21 cellular contexts compared by ENCODE assay signal in genomic region chr2:239935789-239936758, GRCh38.
DNase-seq lines count a peak whose midpoint lies in the region; ATAC-seq and TF ChIP-seq lines count a peak whose summit lies in the region.
"Had no signal": no experiment of that assay in that cellular context is flagged by ENCODE, and none has a peak within 500 bp of the region (broad histone marks: within the 10 kb centered on the region; RNA-seq: fewer than 3 reads in every experiment).

No MANE protein-coding gene starts in this region.

- H3K36me3 ChIP-seq in right atrium auricular region, result no peaks in the 10 kb centered on the region
- H3K36me3 ChIP-seq: brain microvascular endothelial cell, uterus had no signal

- H3K9me3 ChIP-seq in right atrium auricular region, result no peaks in the 10 kb centered on the region
- H3K9me3 ChIP-seq: uterus had no signal

- H3K27me3 ChIP-seq in right atrium auricular region, result no peaks in the 10 kb centered on the region
- H3K27me3 ChIP-seq: brain microvascular endothelial cell, uterus had no signal

- intact Hi-C loops in Right ventricle myocardium superior (cut with DNase I), result no loop called here

- H3K27ac Mint-ChIP-seq in chondrocyte (ENCODE audit: unreplicated experiment), result no peak overlapping the region
- H3K27ac Mint-ChIP-seq: activated naive CD4-positive, alpha-beta T cell treated with anti-CD3 and anti-CD28 coated beads, Interleukin-2, amount 50 U/mL, for 24 hours; memory B cell; nephron had no signal

- TF ChIP-seq CTCF in right atrium auricular region (IDR thresholded peaks at IDR 0.05) (no peak), chondrocyte (IDR thresholded peaks at IDR 0.05) (no peak)

- peaks cover 4% of the 10 kb centered on the region for H3K4me1 Mint-ChIP-seq in chondrocyte (ENCODE audit: low read depth)
- H3K4me1 Mint-ChIP-seq: nephron had no signal

- no peaks in the 10 kb centered on the region for H3K36me3 Mint-ChIP-seq in chondrocyte (ENCODE audit: low read depth)
- H3K36me3 Mint-ChIP-seq: activated naive CD4-positive, alpha-beta T cell treated with anti-CD3 and anti-CD28 coated beads, Interleukin-2, amount 50 U/mL, for 24 hours had no signal

- ATAC-seq in Right ventricle myocardium superior (ENCODE audit: poor library complexity) (no peak), GM18498 (IDR thresholded peaks at IDR 0.05; ENCODE audit: unreplicated experiment) (no peak)
- ATAC-seq: stimulated activated naive CD8-positive, alpha-beta T cell treated with anti-CD3 and anti-CD28 coated beads, Interleukin-15, Interleukin-2, amounts not matched to agents 100 U/mL and 50 U/mL, for 24 hours had no signal

- no peaks in the 10 kb centered on the region for H3K27me3 Mint-ChIP-seq in chondrocyte (ENCODE audit: low read depth)
- H3K27me3 Mint-ChIP-seq: activated naive CD4-positive, alpha-beta T cell treated with anti-CD3 and anti-CD28 coated beads, Interleukin-2, amount 50 U/mL, for 24 hours had no signal

- H3K4me1 ChIP-seq in right atrium auricular region, result peaks cover 0 to 8% of the 10 kb centered on the region in 2 donors
- H3K4me1 ChIP-seq: uterus had no signal

- H3K4me3 ChIP-seq in right atrium auricular region, result no peak overlapping the region
- H3K4me3 ChIP-seq: uterus had no signal

- H3K9me3 Mint-ChIP-seq in chondrocyte (ENCODE audit: low read depth), result no peaks in the 10 kb centered on the region
- H3K9me3 Mint-ChIP-seq: activated naive CD4-positive, alpha-beta T cell treated with anti-CD3 and anti-CD28 coated beads, Interleukin-2, amount 50 U/mL, for 24 hours; memory B cell had no signal

- H3K27ac ChIP-seq in right atrium auricular region, result no peak overlapping the region
- H3K27ac ChIP-seq: brain microvascular endothelial cell, uterus, VCaP had no signal

- DNase-seq in Right ventricle myocardium superior (peak; percentile 27), right atrium auricular region (ENCODE audit: low spot score) (no peak), chondrocyte (ENCODE audit: low spot score) (peak; percentile 56), mesenteric fat pad (ENCODE audit: low spot score) (peak; percentile 69), ureter (ENCODE audit: low spot score) (peak; percentile 27), NCI-H1694 (lab: John Stamatoyannopoulos, UW) (no peak), middle frontal gyrus (ENCODE audit: extremely low spot score, low spot score) (no peak)
- DNase-seq: brain microvascular endothelial cell; dermis blood vessel endothelial cell; NCI-H187 treated with DMSO at 0.1 percent for 48 hours; NCI-H446 treated with DMSO at 0.1 percent for 48 hours; SHP77 treated with DMSO at 0.1 percent for 48 hours; stimulated activated CD4-positive, alpha-beta T cell treated with anti-CD3 and anti-CD28 coated beads, Interleukin-15, amount 100 ng/mL, for 24 hours; stimulated activated naive CD8-positive, alpha-beta T cell treated with anti-CD3 and anti-CD28 coated beads, Interleukin-15, Interleukin-2, amounts not matched to agents 100 U/mL and 50 U/mL, for 24 hours; T-helper 1 cell had no signal

- no peak overlapping the region for H3K4me3 Mint-ChIP-seq in chondrocyte (ENCODE audit: unreplicated experiment)
- H3K4me3 Mint-ChIP-seq: activated naive CD4-positive, alpha-beta T cell treated with anti-CD3 and anti-CD28 coated beads, Interleukin-2, amount 50 U/mL, for 24 hours; memory B cell; nephron had no signal

Comparison
In these comparisons a context has a peak if more than half of its experiments do, and no peak if none do; other contexts are left out.
1. DNase-seq: peak in Right ventricle myocardium superior (single experiment), chondrocyte (single experiment), mesenteric fat pad (single experiment) and ureter (single experiment); none in right atrium auricular region (single experiment), NCI-H1694 (single experiment) and middle frontal gyrus (single experiment).